In genomic region chr17:50129946-50130777, GRCh38 we compare ENCODE assay signal across 8 cellular contexts. TPM values are rescaled to one million over a fixed set of nuclear protein-coding genes. Genes with fewer than 3 reads are reported as not detected.
DNase-seq lines count a peak whose midpoint lies in the region; ATAC-seq and TF ChIP-seq lines count a peak whose summit lies in the region.

Gene SAMD14, minus strand, starts transcription at chr17:50130160. Its CDS starts 5,201 bp downstream, at chr17:50124959.

- DNase-seq in CD14-positive monocyte (ENCODE audit: low spot score) (no peak), glomerular visceral epithelial cell (ENCODE audit: extremely low spot score) (peak; percentile 37), progenitor cell of endocrine pancreas (ENCODE audit: low spot score, unreplicated experiment) (no peak), NAMALWA (ENCODE audit: low spot score) (no peak), SW480 (ENCODE audit: low spot score) (no peak), NCI-H1105 treated with DMSO at 0.1 percent for 48 hours (lab: John Stamatoyannopoulos, UW) (no peak)
- peak; percentile 52 for DNase-seq in activated T-helper 1 cell treated with anti-CD3 and anti-CD28 coated beads, Interleukin-12 subunit alpha, Interleukin-12 subunit beta, Interleukin-2, Interleukin-4 antibody, amounts not matched to agents 30 ng/mL and 10 ng/mL and 1 ng/mL, durations not matched to agents 14 hours and 24 hours and 36 hours (ENCODE audit: low spot score)

- H3K4me3 Mint-ChIP-seq in CD14-positive monocyte (peak within 1 kb of the TSS; percentile 53 to 95), progenitor cell of endocrine pancreas (ENCODE audit: low read depth) (peak within 1 kb of the TSS; percentile 71)
- H3K4me3 Mint-ChIP-seq in activated T-helper 1 cell treated with anti-CD3 and anti-CD28 coated beads, Interleukin-12 subunit alpha, Interleukin-12 subunit beta, Interleukin-2, Interleukin-4 antibody, amounts not matched to agents 30 ng/mL and 10 ng/mL and 1 ng/mL, durations not matched to agents 14 hours and 24 hours and 36 hours: peak within 1 kb of the TSS; percentile 83

- peak; percentile 37 for ATAC-seq in HG02610 (IDR thresholded peaks at IDR 0.05; ENCODE audit: unreplicated experiment)

- H3K27me3 Mint-ChIP-seq in CD14-positive monocyte (ENCODE audit: low read depth in 3 of 3): peaks cover 61 to 72% (median 68%) of the 10 kb centered on the region in 3 donors
- peaks cover 26% of the 10 kb centered on the region for H3K27me3 Mint-ChIP-seq in activated T-helper 1 cell treated with anti-CD3 and anti-CD28 coated beads, Interleukin-12 subunit alpha, Interleukin-12 subunit beta, Interleukin-2, Interleukin-4 antibody, amounts not matched to agents 30 ng/mL and 10 ng/mL and 1 ng/mL, durations not matched to agents 14 hours and 24 hours and 36 hours (ENCODE audit: insufficient read depth)
- H3K27me3 Mint-ChIP-seq in progenitor cell of endocrine pancreas: peaks cover 29% of the 10 kb centered on the region

- H3K4me1 Mint-ChIP-seq in CD14-positive monocyte: peaks cover 38% of the 10 kb centered on the region
- peaks cover 37% of the 10 kb centered on the region for H3K4me1 Mint-ChIP-seq in activated T-helper 1 cell treated with anti-CD3 and anti-CD28 coated beads, Interleukin-12 subunit alpha, Interleukin-12 subunit beta, Interleukin-2, Interleukin-4 antibody, amounts not matched to agents 30 ng/mL and 10 ng/mL and 1 ng/mL, durations not matched to agents 14 hours and 24 hours and 36 hours (ENCODE audit: low read depth)
- peaks cover 9% of the 10 kb centered on the region for H3K4me1 Mint-ChIP-seq in progenitor cell of endocrine pancreas (ENCODE audit: low read depth)

- peak within 1 kb of the TSS in 3 of 7 donors; percentile 71 to 85 (median 75) for H3K27ac Mint-ChIP-seq in CD14-positive monocyte
- peak within 1 kb of the TSS; percentile 80 for H3K27ac Mint-ChIP-seq in activated T-helper 1 cell treated with anti-CD3 and anti-CD28 coated beads, Interleukin-12 subunit alpha, Interleukin-12 subunit beta, Interleukin-2, Interleukin-4 antibody, amounts not matched to agents 30 ng/mL and 10 ng/mL and 1 ng/mL, durations not matched to agents 14 hours and 24 hours and 36 hours
- no peak within 1 kb of the TSS for H3K27ac Mint-ChIP-seq in progenitor cell of endocrine pancreas

- intact Hi-C loops in CD14-positive monocyte (cut with micrococcal nuclease): no loop called here
- intact Hi-C loops in activated T-helper 1 cell treated with anti-CD3 and anti-CD28 coated beads, Interleukin-12 subunit alpha, Interleukin-12 subunit beta, Interleukin-2, Interleukin-4 antibody, amounts not matched to agents 30 ng/mL and 10 ng/mL and 1 ng/mL, durations not matched to agents 14 hours and 24 hours and 36 hours (cut with micrococcal nuclease): loop anchor here (2.0 kb wide), 2 partner anchors 19 to 35 kb away; partner anchors contain the start of gene PDK2

- H3K9me3 Mint-ChIP-seq in CD14-positive monocyte (peaks cover 2 to 27% (median 18%) of the 10 kb centered on the region in 7 donors), progenitor cell of endocrine pancreas (ENCODE audit: low read depth) (no peaks in the 10 kb centered on the region)
- H3K9me3 Mint-ChIP-seq in activated T-helper 1 cell treated with anti-CD3 and anti-CD28 coated beads, Interleukin-12 subunit alpha, Interleukin-12 subunit beta, Interleukin-2, Interleukin-4 antibody, amounts not matched to agents 30 ng/mL and 10 ng/mL and 1 ng/mL, durations not matched to agents 14 hours and 24 hours and 36 hours: no peaks in the 10 kb centered on the region

- TF ChIP-seq CTCF in CD14-positive monocyte (IDR thresholded peaks at IDR 0.05): no peak
- TF ChIP-seq CTCF in progenitor cell of endocrine pancreas (IDR thresholded peaks at IDR 0.05; ENCODE audit: unreplicated experiment): no peak

- peaks cover 26 to 34% of the 10 kb centered on the region in 2 donors for H3K36me3 Mint-ChIP-seq in CD14-positive monocyte
- H3K36me3 Mint-ChIP-seq in activated T-helper 1 cell treated with anti-CD3 and anti-CD28 coated beads, Interleukin-12 subunit alpha, Interleukin-12 subunit beta, Interleukin-2, Interleukin-4 antibody, amounts not matched to agents 30 ng/mL and 10 ng/mL and 1 ng/mL, durations not matched to agents 14 hours and 24 hours and 36 hours (ENCODE audit: low read depth): peaks cover 14% of the 10 kb centered on the region
- no peaks in the 10 kb centered on the region for H3K36me3 Mint-ChIP-seq in progenitor cell of endocrine pancreas (ENCODE audit: insufficient read depth)

RNA-seq across cellular contexts. Expression of gene SAMD14, which starts in this region (rescaled TPM):
- not detected for polyA plus RNA-seq in CD14-positive monocyte
- 1.6 and 3.6 TPM in 2 replicates for total RNA-seq in activated T-helper 1 cell treated with anti-CD3 and anti-CD28 coated beads, Interleukin-12 subunit alpha, Interleukin-12 subunit beta, Interleukin-2, Interleukin-4 antibody, amounts not matched to agents 30 ng/mL and 10 ng/mL and 1 ng/mL, durations not matched to agents 14 hours and 24 hours and 36 hours
- 6.0 and 7.7 TPM in 2 replicates for total RNA-seq in progenitor cell of endocrine pancreas

Comparison
In these comparisons a context has a peak if more than half of its experiments do, and no peak if none do; other contexts are left out.
1. DNase-seq: peak in activated T-helper 1 cell treated with anti-CD3 and anti-CD28 coated beads, Interleukin-12 subunit alpha, Interleukin-12 subunit beta, Interleukin-2, Interleukin-4 antibody, amounts not matched to agents 30 ng/mL and 10 ng/mL and 1 ng/mL, durations not matched to agents 14 hours and 24 hours and 36 hours (single experiment) and glomerular visceral epithelial cell (single experiment); none in CD14-positive monocyte (single experiment), progenitor cell of endocrine pancreas (single experiment), NAMALWA (single experiment), SW480 (single experiment) and NCI-H1105 treated with DMSO at 0.1 percent for 48 hours (single experiment).
2. Peak in every context shown above with its lines, with median percentiles within 50 percentile points of each other: H3K4me3 Mint-ChIP-seq.